Comparison of ENCODE assay signal across 8 cellular contexts in the genomic region with DNA sequence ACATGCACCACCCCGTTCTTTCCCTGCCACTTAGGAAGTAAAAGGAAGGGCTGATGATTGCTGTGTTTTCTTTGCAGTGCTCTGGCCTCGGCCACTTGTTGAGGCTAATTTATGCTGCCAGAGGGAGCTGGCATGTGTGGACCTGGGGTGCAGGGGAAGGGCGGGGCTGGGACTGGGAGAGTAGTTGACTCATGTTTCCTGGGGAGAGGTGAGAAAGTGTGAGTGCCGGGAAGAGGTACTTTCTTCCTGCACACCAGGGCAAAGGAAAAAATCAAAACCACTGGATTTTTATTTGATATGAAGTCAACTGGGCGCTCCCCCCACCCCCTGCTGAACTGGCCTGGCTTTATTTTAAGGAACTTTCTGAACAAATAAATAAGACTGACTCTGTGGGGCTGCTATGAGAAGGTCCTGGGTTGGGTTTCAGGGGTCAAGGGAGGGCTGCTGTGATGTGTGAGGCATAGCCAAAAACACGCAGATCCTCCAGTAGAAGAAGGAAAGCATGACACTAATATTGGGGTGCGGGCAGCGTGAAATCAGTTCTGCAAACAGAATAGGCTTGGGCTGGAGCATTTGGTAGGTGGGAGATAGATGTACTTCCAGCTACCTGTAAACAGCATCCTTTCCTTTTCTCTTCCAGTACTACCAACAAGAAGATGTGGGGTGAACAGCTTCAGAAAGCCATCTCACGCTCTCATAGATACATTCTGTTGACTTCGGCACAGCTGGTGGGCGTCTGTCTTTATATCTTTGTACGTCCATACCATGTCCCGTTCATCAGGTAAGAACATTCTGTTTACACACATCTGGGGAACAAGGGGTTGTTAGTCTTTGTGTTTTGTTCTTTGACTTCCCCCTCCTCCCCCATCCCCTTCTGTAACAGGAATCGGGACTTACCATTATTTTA.
A peak's percentile ranks its signal among the peaks of the same experiment; 100 is the strongest.
DNase-seq lines count a peak whose midpoint lies in the region; ATAC-seq and TF ChIP-seq lines count a peak whose summit lies in the region.

No MANE protein-coding gene starts in this region.

- peak overlapping the region; percentile 29 for H3K27ac Mint-ChIP-seq in CD8-positive, alpha-beta T cell
- peak overlapping the region; percentile 7 to 65 for H3K27ac Mint-ChIP-seq in natural killer cell

- intact Hi-C loops in CD8-positive, alpha-beta T cell (cut with DNase I, micrococcal nuclease), result no loop called here
- intact Hi-C loops in natural killer cell (cut with micrococcal nuclease), result no loop called here

- no peaks in the 10 kb centered on the region for H3K9me3 ChIP-seq in CD8-positive, alpha-beta T cell (ENCODE audit: low read length)

- H3K27me3 ChIP-seq in CD8-positive, alpha-beta T cell (ENCODE audit: insufficient read depth, low read length), result no peaks in the 10 kb centered on the region

- H3K27ac ChIP-seq in CD8-positive, alpha-beta T cell (ENCODE audit: low read depth, low read length), result no peak overlapping the region

- peaks cover 8% of the 10 kb centered on the region for H3K4me1 ChIP-seq in CD8-positive, alpha-beta T cell (ENCODE audit: insufficient read depth, low read length)

- no peaks in the 10 kb centered on the region for H3K27me3 Mint-ChIP-seq in CD8-positive, alpha-beta T cell (ENCODE audit: low read depth)
- H3K27me3 Mint-ChIP-seq in natural killer cell (ENCODE audit: low read depth in 2 of 2), result no peaks in the 10 kb centered on the region

- TF ChIP-seq CTCF in CD8-positive, alpha-beta T cell (IDR thresholded peaks at IDR 0.05), result no peak
- TF ChIP-seq CTCF in choroid plexus epithelial cell (conservative IDR thresholded peaks at IDR 0.05; ENCODE audit: low read depth, low read length) (no peak), natural killer cell (IDR thresholded peaks at IDR 0.05) (no peak)

- H3K4me3 Mint-ChIP-seq in CD8-positive, alpha-beta T cell, result no peak overlapping the region
- no peak overlapping the region for H3K4me3 Mint-ChIP-seq in natural killer cell

- H3K36me3 ChIP-seq in CD8-positive, alpha-beta T cell (ENCODE audit: insufficient read depth, low read length), result peaks cover 15% of the 10 kb centered on the region

- POLR2A ChIA-PET in CD8-positive, alpha-beta T cell (lab: Charles Lee), result interaction anchor here (3.5 kb wide), 1 partner anchor 43 kb away, joined by 12 read pairs; no protein-coding TSS in a partner anchor

- peaks cover 6% of the 10 kb centered on the region for H3K4me1 Mint-ChIP-seq in CD8-positive, alpha-beta T cell (ENCODE audit: low read depth)
- H3K4me1 Mint-ChIP-seq in natural killer cell, result peaks cover 17 to 24% of the 10 kb centered on the region in 2 donors

- peaks cover 62% of the 10 kb centered on the region for H3K36me3 Mint-ChIP-seq in CD8-positive, alpha-beta T cell
- H3K36me3 Mint-ChIP-seq in natural killer cell, result no peaks in the 10 kb centered on the region

- no peak overlapping the region for H3K4me3 ChIP-seq in CD8-positive, alpha-beta T cell (ENCODE audit: low read depth, low read length)
- no peak overlapping the region for H3K4me3 ChIP-seq in choroid plexus epithelial cell (ENCODE audit: low read depth, low read length)

- no peaks in the 10 kb centered on the region for H3K9me3 Mint-ChIP-seq in CD8-positive, alpha-beta T cell
- no peaks in the 10 kb centered on the region for H3K9me3 Mint-ChIP-seq in natural killer cell

- DNase-seq in CD8-positive, alpha-beta T cell, result no peak
- DNase-seq in NCI-H2107 (lab: John Stamatoyannopoulos, UW), result peak; percentile 46
- peak; percentile 67 for DNase-seq in choroid plexus epithelial cell (ENCODE audit: low read depth)
- no peak for DNase-seq in natural killer cell
- DNase-seq in NCI-H1092 treated with DMSO at 0.1 percent for 48 hours (lab: John Stamatoyannopoulos, UW), result no peak
- no peak for DNase-seq in activated effector memory CD4-positive, alpha-beta T cell treated with Interleukin-2 at 50 U/mL for 16 hours

- no peak for ATAC-seq in CD8-positive, alpha-beta T cell
- ATAC-seq in natural killer cell (no peak), HG02798 (IDR thresholded peaks at IDR 0.05; ENCODE audit: poor library complexity, unreplicated experiment) (no peak), GM19452 (IDR thresholded peaks at IDR 0.05; ENCODE audit: unreplicated experiment) (no peak)

- CTCF ChIA-PET in CD8-positive, alpha-beta T cell (lab: Charles Lee), result interaction anchor here (0.9 to 5.7 kb wide), 7 partner anchors 11 to 312 kb away, joined by 3 to 51 read pairs (median 3); no protein-coding TSS in a partner anchor

Comparison
In these comparisons a context has a peak if more than half of its experiments do, and no peak if none do; other contexts are left out.
1. DNase-seq: peak in NCI-H2107 (single experiment) and choroid plexus epithelial cell (single experiment); none in CD8-positive, alpha-beta T cell (0 of 7), natural killer cell (single experiment), NCI-H1092 treated with DMSO at 0.1 percent for 48 hours (single experiment) and activated effector memory CD4-positive, alpha-beta T cell treated with Interleukin-2 at 50 U/mL for 16 hours (single experiment).